In genomic region chr6:72787521-72788031, GRCh38 we compare ENCODE assay signal across 8 cellular contexts.
DNase-seq lines count a peak whose midpoint lies in the region; ATAC-seq and TF ChIP-seq lines count a peak whose summit lies in the region.

No MANE protein-coding gene starts in this region.

- no peaks in the 10 kb centered on the region for H3K4me1 ChIP-seq in lung (ENCODE audit: control insufficient read depth in 2 of 2, insufficient read depth in 2 of 2, low read length in 2 of 2)
- H3K4me1 ChIP-seq in right lobe of liver: no peaks in the 10 kb centered on the region

- H3K36me3 ChIP-seq in lung (ENCODE audit: control insufficient read depth in 2 of 2, insufficient read depth in 2 of 2, low read length in 2 of 2): no peaks in the 10 kb centered on the region
- H3K36me3 ChIP-seq in right lobe of liver: no peaks in the 10 kb centered on the region

- no peak overlapping the region for H3K27ac ChIP-seq in lung (ENCODE audit: low read depth in 1 of 2, low read length in 1 of 2)
- no peak overlapping the region for H3K27ac ChIP-seq in right lobe of liver

- no peak for TF ChIP-seq CTCF in astrocyte of the spinal cord (IDR thresholded peaks at IDR 0.05; ENCODE audit: low read depth, low read length)
- no peak for TF ChIP-seq CTCF in lung (IDR thresholded peaks at IDR 0.05; ENCODE audit: control extremely low read depth, extremely low read depth)
- no peak for TF ChIP-seq CTCF in right lobe of liver (IDR thresholded peaks at IDR 0.05)

- ATAC-seq in lung (ENCODE audit: insufficient read depth, low FRiP score): no peak
- no peak for ATAC-seq in HG02852 (IDR thresholded peaks at IDR 0.05; ENCODE audit: unreplicated experiment)
- ATAC-seq in HG03571 (IDR thresholded peaks at IDR 0.05; ENCODE audit: unreplicated experiment): no peak
- no peak for ATAC-seq in right lobe of liver

- in situ Hi-C loops in astrocyte of the spinal cord (cut with HindIII; ENCODE audit: low sequenced_read_pairs): no loop called here

- H3K9me3 ChIP-seq in lung (ENCODE audit: control insufficient read depth in 2 of 2, insufficient read depth in 1 of 2, low read length in 1 of 2) (no peaks in the 10 kb centered on the region), right lobe of liver (no peaks in the 10 kb centered on the region)

- DNase-seq in AG20443 (ENCODE audit: low spot score) (peak; percentile 42), LoVo (ENCODE audit: low spot score) (peak; percentile 18), astrocyte of the spinal cord (ENCODE audit: low read depth, low spot score) (peak; percentile 69), lung (ENCODE audit: low spot score) (peak; percentile 29), right lobe of liver (no peak), middle frontal gyrus (ENCODE audit: extremely low spot score, low spot score) (no peak)

- H3K4me3 ChIP-seq in astrocyte of the spinal cord (ENCODE audit: low read depth, low read length) (no peak overlapping the region), lung (no peak overlapping the region), right lobe of liver (no peak overlapping the region)

- intact Hi-C loops in right lobe of liver (cut with DNase I): no loop called here

- 47 to 62% methylated on average over 2 of the region's 2 CpGs for WGBS in lung, 2 donors
- WGBS in right lobe of liver (ENCODE audit: insufficient coverage, low coverage, low lambda C conversion rate, missing lambda C conversion rate): 37% methylated on average over 2 of the region's 2 CpGs

- no peak for TF ChIP-seq POLR2A in right lobe of liver (IDR thresholded peaks at IDR 0.05)

- H3K27me3 ChIP-seq in lung (ENCODE audit: control insufficient read depth, insufficient read depth) (no peaks in the 10 kb centered on the region), right lobe of liver (no peaks in the 10 kb centered on the region)

Comparison
In these comparisons a context has a peak if more than half of its experiments do, and no peak if none do; other contexts are left out.
1. DNase-seq: peak in AG20443 (single experiment), LoVo (single experiment), astrocyte of the spinal cord (single experiment) and lung (single experiment); none in right lobe of liver (0 of 3) and middle frontal gyrus (single experiment).